8 cellular contexts compared by ENCODE assay signal in genomic region chr6:157535354-157536217, GRCh38.
DNase-seq lines count a peak whose midpoint lies in the region; ATAC-seq and TF ChIP-seq lines count a peak whose summit lies in the region.

No MANE protein-coding gene starts in this region.

- intact Hi-C loops in A673 (cut with micrococcal nuclease; ENCODE audit: unreplicated experiment): no loop called here

- H3K4me1 ChIP-seq in A673 (ENCODE audit: insufficient read depth, low read length, poor library complexity, severe bottlenecking): peaks cover 12% of the 10 kb centered on the region

- H3K4me3 Mint-ChIP-seq in stimulated activated naive CD8-positive, alpha-beta T cell treated with anti-CD3 and anti-CD28 coated beads, Interleukin-15, amount 100 ng/mL, for 72 hours: peak overlapping the region; percentile 54 to 55

- peaks cover 63% of the 10 kb centered on the region for H3K4me1 Mint-ChIP-seq in stimulated activated naive CD8-positive, alpha-beta T cell treated with anti-CD3 and anti-CD28 coated beads, Interleukin-15, amount 100 ng/mL, for 72 hours

- peak overlapping the region; percentile 91 to 95 for H3K27ac Mint-ChIP-seq in stimulated activated naive CD8-positive, alpha-beta T cell treated with anti-CD3 and anti-CD28 coated beads, Interleukin-15, amount 100 ng/mL, for 72 hours

- ATAC-seq in GM18868 (IDR thresholded peaks at IDR 0.05; ENCODE audit: unreplicated experiment) (peak; percentile 58), HG03139 (IDR thresholded peaks at IDR 0.05; ENCODE audit: unreplicated experiment) (peak; percentile 62), SK-N-SH treated with all-trans-retinoic acid at 6 μM for 48 hours (peak; percentile 57)
- peak; percentile 90 for ATAC-seq in stimulated activated naive CD8-positive, alpha-beta T cell treated with anti-CD3 and anti-CD28 coated beads, Interleukin-15, amount 100 ng/mL, for 72 hours

- H3K27me3 ChIP-seq in A673 (replicated peaks; ENCODE audit: insufficient read depth, low read depth, low read length, poor library complexity): no peaks in the 10 kb centered on the region

- H3K27me3 Mint-ChIP-seq in stimulated activated naive CD8-positive, alpha-beta T cell treated with anti-CD3 and anti-CD28 coated beads, Interleukin-15, amount 100 ng/mL, for 72 hours: peaks cover 17% of the 10 kb centered on the region

- H3K36me3 ChIP-seq in A673 (ENCODE audit: insufficient read depth, low read length, poor library complexity, severe bottlenecking): no peaks in the 10 kb centered on the region

- H3K4me3 ChIP-seq in A673 (ENCODE audit: low read depth, low read length, poor library complexity, severe bottlenecking): no peak overlapping the region
- H3K4me3 ChIP-seq in fibroblast of pulmonary artery (replicated peaks; ENCODE audit: low read depth, low read length): no peak overlapping the region

- POLR2A ChIA-PET in A673 (lab: Charles Lee; ENCODE audit: low non-redundant PET): no interaction called here

- no peak overlapping the region for H3K27ac ChIP-seq in A673 (ENCODE audit: low read depth, low read length, poor library complexity, severe bottlenecking)

- peaks cover 0 to 5% of the 10 kb centered on the region in 2 donors for H3K9me3 Mint-ChIP-seq in stimulated activated naive CD8-positive, alpha-beta T cell treated with anti-CD3 and anti-CD28 coated beads, Interleukin-15, amount 100 ng/mL, for 72 hours

- CTCF ChIA-PET in A673 (lab: Charles Lee): no interaction called here

- no peak for TF ChIP-seq CTCF in A673 (conservative IDR thresholded peaks at IDR 0.05; ENCODE audit: low read depth, low read length)
- TF ChIP-seq CTCF in fibroblast of pulmonary artery (IDR thresholded peaks at IDR 0.05; ENCODE audit: low read length, missing control alignments): no peak

- no TSS peak for BruUV-seq in A673 (replicated peaks; lab: Mats Ljungman, UMichigan)

- DNase-seq in A673 (ENCODE audit: low spot score) (peak; percentile 16), fibroblast of pulmonary artery (ENCODE audit: low read depth) (peak; percentile 83), NCI-H446 treated with DMSO at 0.1 percent for 48 hours (lab: John Stamatoyannopoulos, UW) (no peak), NCI-H128 (lab: John Stamatoyannopoulos, UW; ENCODE audit: unreplicated experiment) (no peak)
- peak; percentile 40 to 59 for DNase-seq in stimulated activated naive CD8-positive, alpha-beta T cell treated with anti-CD3 and anti-CD28 coated beads, Interleukin-15, amount 100 ng/mL, for 72 hours

- no peaks in the 10 kb centered on the region for H3K9me3 ChIP-seq in A673 (ENCODE audit: low read depth, low read length, poor library complexity, severe bottlenecking)

TF ChIP-seq in SK-N-SH treated with all-trans-retinoic acid at 6 μM for 48 hours, 23 proteins besides CTCF, POLR2A, EP300 and RAD21:
- TF ChIP-seq GLIS3 (CRISPR knock-in tag; IDR thresholded peaks at IDR 0.05) (no peak), ZNF8 (CRISPR knock-in tag; IDR thresholded peaks at IDR 0.05) (no peak), POU6F1 (CRISPR knock-in tag; IDR thresholded peaks at IDR 0.05; ENCODE audit: borderline replicate concordance, low read depth) (no peak), TOX (CRISPR knock-in tag; IDR thresholded peaks at IDR 0.05; ENCODE audit: borderline replicate concordance) (no peak), CREB5 (CRISPR knock-in tag; IDR thresholded peaks at IDR 0.05; ENCODE audit: low read depth) (no peak), BACH2 (CRISPR knock-in tag; IDR thresholded peaks at IDR 0.05; ENCODE audit: borderline replicate concordance) (no peak), ISL1 (CRISPR knock-in tag; IDR thresholded peaks at IDR 0.05) (no peak; the same call in 1 of the 2 replicates), OSR1 (CRISPR knock-in tag; IDR thresholded peaks at IDR 0.05) (no peak), SNAI2 (CRISPR knock-in tag; IDR thresholded peaks at IDR 0.05) (no peak), CSDC2 (CRISPR knock-in tag; IDR thresholded peaks at IDR 0.05) (no peak), ZFP30 (CRISPR knock-in tag; IDR thresholded peaks at IDR 0.05) (no peak), RARB (CRISPR knock-in tag; IDR thresholded peaks at IDR 0.05) (no peak), CSRNP3 (CRISPR knock-in tag; IDR thresholded peaks at IDR 0.05) (no peak), TCF4 (CRISPR knock-in tag; IDR thresholded peaks at IDR 0.05; ENCODE audit: borderline replicate concordance) (no peak), ZNF565 (CRISPR knock-in tag; conservative IDR thresholded peaks at IDR 0.05; ENCODE audit: low read depth) (no peak), TSHZ2 (CRISPR knock-in tag; IDR thresholded peaks at IDR 0.05) (no peak)

Comparison
In these comparisons a context has a peak if more than half of its experiments do, and no peak if none do; other contexts are left out.
1. DNase-seq: peak in A673 (single experiment), fibroblast of pulmonary artery (single experiment) and stimulated activated naive CD8-positive, alpha-beta T cell treated with anti-CD3 and anti-CD28 coated beads, Interleukin-15, amount 100 ng/mL, for 72 hours (2 of 2); none in NCI-H446 treated with DMSO at 0.1 percent for 48 hours (single experiment) and NCI-H128 (single experiment).
2. Peak in every context shown above with its lines, with median percentiles within 50 percentile points of each other: ATAC-seq.